In genomic region chr17:38702900-38703741, GRCh38 we compare ENCODE assay signal across 8 cellular contexts. TPM values are rescaled to one million over a fixed set of nuclear protein-coding genes. Genes with fewer than 3 reads are reported as not detected.
DNase-seq lines count a peak whose midpoint lies in the region; ATAC-seq and TF ChIP-seq lines count a peak whose summit lies in the region.

No MANE protein-coding gene starts in this region.

- no peak for TF ChIP-seq CTCF in DND-41 (IDR thresholded peaks at IDR 0.05; ENCODE audit: borderline replicate concordance, extremely low read depth, low read length, poor library complexity, severe bottlenecking)

- H3K36me3 ChIP-seq in DND-41 (ENCODE audit: insufficient read depth, low read length) (peaks cover 15% of the 10 kb centered on the region), Karpas-422 (ENCODE audit: insufficient read depth, low read length) (no peaks in the 10 kb centered on the region), iPS-20b (ENCODE audit: insufficient read depth, low read depth, low read length) (no peaks in the 10 kb centered on the region)

- H3K4me2 ChIP-seq in DND-41 (ENCODE audit: insufficient read depth, low read length): peak overlapping the region; percentile 87
- H3K4me2 ChIP-seq in Karpas-422 (ENCODE audit: low read depth, low read length, poor library complexity, severe bottlenecking): peak overlapping the region; percentile 95

- no peaks in the 10 kb centered on the region for H3K27me3 Mint-ChIP-seq in activated naive CD8-positive, alpha-beta T cell treated with anti-CD3 and anti-CD28 coated beads, Interleukin-2, amount 50 U/mL, for 24 hours

- H4K20me1 ChIP-seq in DND-41 (ENCODE audit: insufficient read depth, low read length) (peaks cover 18% of the 10 kb centered on the region), Karpas-422 (ENCODE audit: insufficient read depth, low read depth, low read length) (no peaks in the 10 kb centered on the region)

- H3K9me3 Mint-ChIP-seq in activated naive CD8-positive, alpha-beta T cell treated with anti-CD3 and anti-CD28 coated beads, Interleukin-2, amount 50 U/mL, for 24 hours: peaks cover 5% of the 10 kb centered on the region

- H3K9me3 ChIP-seq in DND-41 (ENCODE audit: insufficient read depth, low read length, severe bottlenecking) (no peaks in the 10 kb centered on the region), Karpas-422 (ENCODE audit: low read length) (no peaks in the 10 kb centered on the region), iPS-20b (ENCODE audit: insufficient read depth, low read depth, low read length) (no peaks in the 10 kb centered on the region)

- ATAC-seq in DND-41 (ENCODE audit: insufficient read depth, low read depth) (no peak; the same call in 1 of the 3 replicates), HG03095 (IDR thresholded peaks at IDR 0.05; ENCODE audit: unreplicated experiment) (no peak)
- no peak for ATAC-seq in activated naive CD8-positive, alpha-beta T cell treated with anti-CD3 and anti-CD28 coated beads, Interleukin-2, amount 50 U/mL, for 24 hours

- DNase-seq in DND-41: peak; percentile 41
- DNase-seq in Karpas-422: peak; percentile 80
- peak; percentile 56 for DNase-seq in activated naive CD8-positive, alpha-beta T cell treated with anti-CD3 and anti-CD28 coated beads, Interleukin-2, amount 50 U/mL, for 24 hours
- DNase-seq in stimulated activated CD4-positive, alpha-beta T cell treated with anti-CD3 and anti-CD28 coated beads, Interleukin-4, amount 100 ng/mL, for 1 hour: peak; percentile 37
- DNase-seq in SK-N-DZ (ENCODE audit: low spot score): no peak
- no peak for DNase-seq in NCI-H1092 (lab: John Stamatoyannopoulos, UW)

- H3K9me2 ChIP-seq in Karpas-422 (replicated peaks; ENCODE audit: insufficient read depth, low read length): no peaks in the 10 kb centered on the region

- peaks cover 24% of the 10 kb centered on the region for H3K36me3 Mint-ChIP-seq in activated naive CD8-positive, alpha-beta T cell treated with anti-CD3 and anti-CD28 coated beads, Interleukin-2, amount 50 U/mL, for 24 hours (ENCODE audit: low read depth)

- peaks cover 63% of the 10 kb centered on the region for H3K4me1 Mint-ChIP-seq in activated naive CD8-positive, alpha-beta T cell treated with anti-CD3 and anti-CD28 coated beads, Interleukin-2, amount 50 U/mL, for 24 hours

- H3K4me3 ChIP-seq in DND-41 (ENCODE audit: low read depth in 1 of 2, low read length in 2 of 2) (peak overlapping the region; percentile 64 to 94), Karpas-422 (ENCODE audit: low read length) (peak overlapping the region; percentile 92), iPS-20b (ENCODE audit: low read length) (peak overlapping the region; percentile 70)

- H3K4me1 ChIP-seq in DND-41 (ENCODE audit: insufficient read depth, low read length) (peaks cover 53% of the 10 kb centered on the region), Karpas-422 (ENCODE audit: low read length) (peaks cover 51% of the 10 kb centered on the region), iPS-20b (ENCODE audit: insufficient read depth, low read length) (peaks cover 21% of the 10 kb centered on the region; the same call in 1 of the 2 replicates)

- H3K79me2 ChIP-seq in DND-41 (ENCODE audit: insufficient read depth, low read length) (peaks cover 48% of the 10 kb centered on the region), Karpas-422 (ENCODE audit: low read length) (peaks cover 32% of the 10 kb centered on the region)

- H3K27ac ChIP-seq in DND-41 (ENCODE audit: low read length): peak overlapping the region; percentile 99
- H3K27ac ChIP-seq in Karpas-422 (ENCODE audit: low read length): peak overlapping the region; percentile 91
- H3K27ac ChIP-seq in iPS-20b (ENCODE audit: low read length): no peak overlapping the region

- H3K27ac Mint-ChIP-seq in activated naive CD8-positive, alpha-beta T cell treated with anti-CD3 and anti-CD28 coated beads, Interleukin-2, amount 50 U/mL, for 24 hours: peak overlapping the region; percentile 99

- peak overlapping the region; percentile 90 for H3K9ac ChIP-seq in DND-41 (ENCODE audit: low read depth, low read length)
- peak overlapping the region; percentile 96 for H3K9ac ChIP-seq in Karpas-422 (ENCODE audit: low read length)
- peak overlapping the region; percentile 22; the same call in 1 of the 2 replicates for H3K9ac ChIP-seq in iPS-20b (ENCODE audit: low read depth, low read length)

- peak overlapping the region; percentile 66 for H2AFZ ChIP-seq in DND-41 (ENCODE audit: low read depth, low read length)
- H2AFZ ChIP-seq in Karpas-422 (ENCODE audit: low read length): no peak overlapping the region

- H3K27me3 ChIP-seq in DND-41 (ENCODE audit: insufficient read depth, low read length, poor library complexity): no peaks in the 10 kb centered on the region
- no peaks in the 10 kb centered on the region; the same call in 1 of the 2 replicates for H3K27me3 ChIP-seq in Karpas-422 (ENCODE audit: low read length)
- peaks cover 88% of the 10 kb centered on the region for H3K27me3 ChIP-seq in iPS-20b (ENCODE audit: insufficient read depth, low read length)

- peak overlapping the region; percentile 96 for H3K4me3 Mint-ChIP-seq in activated naive CD8-positive, alpha-beta T cell treated with anti-CD3 and anti-CD28 coated beads, Interleukin-2, amount 50 U/mL, for 24 hours

RNA-seq across cellular contexts. Expression of gene MLLT6, which starts 2.0 kb away (rescaled TPM):
- total RNA-seq in Karpas-422 (2014; rRNA removed; shearing (Covaris generic); ENCODE audit: low replicate concordance): 72.4 and 119 TPM in 2 replicates
- 24.7 and 25.6 TPM in 2 replicates for polyA plus RNA-seq in SK-N-DZ (2014; cell fraction: cytosol; rRNA removed)
- polyA plus RNA-seq in SK-N-DZ (2014; cell fraction: nucleus; rRNA removed): 88.4 and 109 TPM in 2 replicates

RNA-seq across cellular contexts. Expression of gene CISD3, which starts 27.0 kb away (rescaled TPM):
- 6.8 and 15.2 TPM in 2 replicates for total RNA-seq in Karpas-422 (2014; rRNA removed; shearing (Covaris generic); ENCODE audit: low replicate concordance)
- polyA plus RNA-seq in SK-N-DZ (2014; cell fraction: cytosol; rRNA removed): 4.1 and 5.9 TPM in 2 replicates
- polyA plus RNA-seq in SK-N-DZ (2014; cell fraction: nucleus; rRNA removed): 5.0 TPM in 2 replicates

RNA-seq across cellular contexts. Expression of gene EPOP, which starts 28.4 kb away (rescaled TPM):
- 7.6 and 19.9 TPM in 2 replicates for total RNA-seq in Karpas-422 (2014; rRNA removed; shearing (Covaris generic); ENCODE audit: low replicate concordance)
- 9.4 and 13.4 TPM in 2 replicates for polyA plus RNA-seq in SK-N-DZ (2014; cell fraction: cytosol; rRNA removed)
- 5.7 and 9.4 TPM in 2 replicates for polyA plus RNA-seq in SK-N-DZ (2014; cell fraction: nucleus; rRNA removed)

RNA-seq across cellular contexts. Expression of gene PCGF2, which starts 45.0 kb away (rescaled TPM):
- 0.15 and 0.58 TPM in 2 replicates for total RNA-seq in Karpas-422 (2014; rRNA removed; shearing (Covaris generic); ENCODE audit: low replicate concordance)
- polyA plus RNA-seq in SK-N-DZ (2014; cell fraction: cytosol; rRNA removed): 13.8 and 15.0 TPM in 2 replicates
- 16.6 and 33.3 TPM in 2 replicates for polyA plus RNA-seq in SK-N-DZ (2014; cell fraction: nucleus; rRNA removed)

RNA-seq across cellular contexts. Expression of gene PSMB3, which starts 49.4 kb away (rescaled TPM):
- total RNA-seq in Karpas-422 (2014; rRNA removed; shearing (Covaris generic); ENCODE audit: low replicate concordance): 243 and 277 TPM in 2 replicates
- polyA plus RNA-seq in SK-N-DZ (2014; cell fraction: cytosol; rRNA removed): 569 and 605 TPM in 2 replicates
- 236 and 352 TPM in 2 replicates for polyA plus RNA-seq in SK-N-DZ (2014; cell fraction: nucleus; rRNA removed)

Comparison
In these comparisons a context has a peak if more than half of its experiments do, and no peak if none do; other contexts are left out.
1. DNase-seq: peak in DND-41 (single experiment), Karpas-422 (single experiment), activated naive CD8-positive, alpha-beta T cell treated with anti-CD3 and anti-CD28 coated beads, Interleukin-2, amount 50 U/mL, for 24 hours (single experiment) and stimulated activated CD4-positive, alpha-beta T cell treated with anti-CD3 and anti-CD28 coated beads, Interleukin-4, amount 100 ng/mL, for 1 hour (single experiment); none in SK-N-DZ (single experiment) and NCI-H1092 (single experiment).
2. H3K9ac ChIP-seq: peak in every context shown above with its lines; median percentile 96 in Karpas-422; 90 in DND-41; 22 in iPS-20b.
3. Peak in every context shown above with its lines, with median percentiles within 50 percentile points of each other: H3K4me3 ChIP-seq.